8 cellular contexts compared by ENCODE assay signal in the genomic region with DNA sequence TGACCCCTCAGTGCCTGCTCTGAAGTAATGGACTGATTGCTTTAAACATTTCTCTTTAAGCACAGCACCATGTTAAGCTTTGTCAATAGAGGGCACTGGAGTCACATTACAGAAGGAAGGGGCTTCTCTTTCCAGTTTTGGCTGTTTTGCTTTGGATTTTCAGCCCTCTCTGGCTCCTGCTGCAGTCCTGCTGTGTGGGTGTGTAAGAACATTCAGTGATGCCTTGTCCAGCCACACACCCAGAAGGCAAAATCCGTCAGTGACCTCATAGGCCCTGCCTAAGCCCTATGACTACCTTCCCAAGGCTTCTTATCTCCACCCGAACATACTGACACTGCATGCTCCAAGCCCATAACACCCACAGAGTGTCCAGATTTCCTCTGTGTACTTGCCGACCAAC.
DNase-seq lines count a peak whose midpoint lies in the region; ATAC-seq, FAIRE-seq and TF ChIP-seq lines count a peak whose summit lies in the region.

No MANE protein-coding gene starts in this region.

- no TSS peak for BruUV-seq in Calu3 (replicated peaks; lab: Mats Ljungman, UMichigan)

- H3K4me1 Mint-ChIP-seq in Calu3 (ENCODE audit: low read depth, unreplicated experiment) (peaks cover 13% of the 10 kb centered on the region), CD14-positive monocyte (no peaks in the 10 kb centered on the region)
- no peaks in the 10 kb centered on the region for H3K4me1 Mint-ChIP-seq in activated T-cell treated with anti-CD3 and anti-CD28 coated beads, Interleukin-2, amount 50 U/mL, for 24 hours (ENCODE audit: low read depth)

- H3K9me3 Mint-ChIP-seq in Calu3 (ENCODE audit: low read depth, unreplicated experiment) (no peaks in the 10 kb centered on the region), CD14-positive monocyte (no peaks in the 10 kb centered on the region)
- H3K9me3 Mint-ChIP-seq in activated T-cell treated with anti-CD3 and anti-CD28 coated beads, Interleukin-2, amount 50 U/mL, for 24 hours = peaks cover 2% of the 10 kb centered on the region

- intact Hi-C loops in Calu3 (cut with micrococcal nuclease; ENCODE audit: unreplicated experiment) = loop anchor here (2.0 to 5.0 kb wide), 2 partner anchors 210 to 508 kb away; no protein-coding TSS in a partner anchor
- intact Hi-C loops in CD14-positive monocyte (cut with micrococcal nuclease) = no loop called here

- TF ChIP-seq CTCF in Calu3 (IDR thresholded peaks at IDR 0.05; ENCODE audit: unreplicated experiment) (no peak), CD14-positive monocyte (IDR thresholded peaks at IDR 0.05) (no peak)

- H3K27ac Mint-ChIP-seq in Calu3 (ENCODE audit: unreplicated experiment) (no peak overlapping the region), CD14-positive monocyte (no peak overlapping the region)
- no peak overlapping the region for H3K27ac Mint-ChIP-seq in activated T-cell treated with anti-CD3 and anti-CD28 coated beads, Interleukin-2, amount 50 U/mL, for 24 hours

- no peaks in the 10 kb centered on the region for H3K27me3 Mint-ChIP-seq in Calu3 (ENCODE audit: unreplicated experiment)
- H3K27me3 Mint-ChIP-seq in CD14-positive monocyte (ENCODE audit: low read depth in 3 of 3) = no peaks in the 10 kb centered on the region
- H3K27me3 Mint-ChIP-seq in activated T-cell treated with anti-CD3 and anti-CD28 coated beads, Interleukin-2, amount 50 U/mL, for 24 hours = no peaks in the 10 kb centered on the region

- ATAC-seq in GM21360 (IDR thresholded peaks at IDR 0.05; ENCODE audit: unreplicated experiment) = peak; percentile 83

- FAIRE-seq in urothelium cell line (lab: Jason Lieb, UNC) = no peak

- H3K4me3 Mint-ChIP-seq in Calu3 (ENCODE audit: low read depth, unreplicated experiment) = no peak overlapping the region
- H3K4me3 Mint-ChIP-seq in CD14-positive monocyte = no peak overlapping the region
- no peak overlapping the region for H3K4me3 Mint-ChIP-seq in activated T-cell treated with anti-CD3 and anti-CD28 coated beads, Interleukin-2, amount 50 U/mL, for 24 hours

- H3K36me3 Mint-ChIP-seq in Calu3 (ENCODE audit: insufficient read depth, unreplicated experiment) = no peaks in the 10 kb centered on the region
- no peaks in the 10 kb centered on the region for H3K36me3 Mint-ChIP-seq in CD14-positive monocyte
- H3K36me3 Mint-ChIP-seq in activated T-cell treated with anti-CD3 and anti-CD28 coated beads, Interleukin-2, amount 50 U/mL, for 24 hours (ENCODE audit: low read depth) = no peaks in the 10 kb centered on the region

- CTCF ChIA-PET in Calu3 (lab: Charles Lee) = interaction anchor here (0.6 to 1.3 kb wide), 2 partner anchors 209 to 1991 kb away, joined by 3 to 4 read pairs; no protein-coding TSS in a partner anchor

- DNase-seq in Calu3 (peak; percentile 14), NCI-H1048 (lab: John Stamatoyannopoulos, UW) (peak; percentile 1), amniotic epithelial cell (ENCODE audit: low read depth) (peak; percentile 97), iPS-NIHi11 (ENCODE audit: low spot score) (peak; percentile 33), urothelium cell line (ENCODE audit: low spot score) (peak; percentile 21), CD14-positive monocyte (ENCODE audit: low spot score) (no peak)
- DNase-seq in activated T-cell treated with anti-CD3 and anti-CD28 coated beads, Interleukin-2, amount 50 U/mL, for 24 hours = no peak

Comparison
In these comparisons a context has a peak if more than half of its experiments do, and no peak if none do; other contexts are left out.
1. DNase-seq: peak in Calu3 (single experiment), NCI-H1048 (single experiment), amniotic epithelial cell (single experiment), iPS-NIHi11 (single experiment) and urothelium cell line (single experiment); none in CD14-positive monocyte (single experiment) and activated T-cell treated with anti-CD3 and anti-CD28 coated beads, Interleukin-2, amount 50 U/mL, for 24 hours (single experiment).